1 cellular context compared by ENCODE assay signal in genomic region chr7:42877852-42878251, GRCh38.
TF ChIP-seq lines count a peak whose summit lies in the region.

No MANE protein-coding gene starts in this region.

TF ChIP-seq in HepG2, 621 proteins besides CTCF, POLR2A, EP300 and RAD21:
- TF ChIP-seq SATB2 (CRISPR knock-in tag; IDR thresholded peaks at IDR 0.05): no peak
- TF ChIP-seq, protein P1, sequence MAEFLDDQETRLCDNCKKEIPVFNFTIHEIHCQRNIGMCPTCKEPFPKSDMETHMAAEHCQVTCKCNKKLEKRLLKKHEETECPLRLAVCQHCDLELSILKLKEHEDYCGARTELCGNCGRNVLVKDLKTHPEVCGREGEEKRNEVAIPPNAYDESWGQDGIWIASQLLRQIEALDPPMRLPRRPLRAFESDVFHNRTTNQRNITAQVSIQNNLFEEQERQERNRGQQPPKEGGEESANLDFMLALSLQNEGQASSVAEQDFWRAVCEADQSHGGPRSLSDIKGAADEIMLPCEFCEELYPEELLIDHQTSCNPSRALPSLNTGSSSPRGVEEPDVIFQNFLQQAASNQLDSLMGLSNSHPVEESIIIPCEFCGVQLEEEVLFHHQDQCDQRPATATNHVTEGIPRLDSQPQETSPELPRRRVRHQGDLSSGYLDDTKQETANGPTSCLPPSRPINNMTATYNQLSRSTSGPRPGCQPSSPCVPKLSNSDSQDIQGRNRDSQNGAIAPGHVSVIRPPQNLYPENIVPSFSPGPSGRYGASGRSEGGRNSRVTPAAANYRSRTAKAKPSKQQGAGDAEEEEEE (CRISPR knock-in tag; IDR thresholded peaks at IDR 0.05; ENCODE audit: borderline replicate concordance): no peak
- no peak for TF ChIP-seq NFE2 (CRISPR knock-in tag; IDR thresholded peaks at IDR 0.05)
- no peak for TF ChIP-seq ZNF572 (CRISPR knock-in tag; IDR thresholded peaks at IDR 0.05)
- no peak for TF ChIP-seq RCOR2 (CRISPR knock-in tag; IDR thresholded peaks at IDR 0.05)
- no peak for TF ChIP-seq HDAC2 (CRISPR knock-in tag; IDR thresholded peaks at IDR 0.05)
- no peak for TF ChIP-seq STAT5B (CRISPR knock-in tag; IDR thresholded peaks at IDR 0.05)
- TF ChIP-seq DBP (CRISPR knock-in tag; IDR thresholded peaks at IDR 0.05; ENCODE audit: not compliant biosample characterization): no peak
- no peak for TF ChIP-seq ZNF329 (CRISPR knock-in tag; IDR thresholded peaks at IDR 0.05; ENCODE audit: low read depth)
- no peak for TF ChIP-seq PAXIP1 (CRISPR knock-in tag; conservative IDR thresholded peaks at IDR 0.05)
- TF ChIP-seq, protein P2, sequence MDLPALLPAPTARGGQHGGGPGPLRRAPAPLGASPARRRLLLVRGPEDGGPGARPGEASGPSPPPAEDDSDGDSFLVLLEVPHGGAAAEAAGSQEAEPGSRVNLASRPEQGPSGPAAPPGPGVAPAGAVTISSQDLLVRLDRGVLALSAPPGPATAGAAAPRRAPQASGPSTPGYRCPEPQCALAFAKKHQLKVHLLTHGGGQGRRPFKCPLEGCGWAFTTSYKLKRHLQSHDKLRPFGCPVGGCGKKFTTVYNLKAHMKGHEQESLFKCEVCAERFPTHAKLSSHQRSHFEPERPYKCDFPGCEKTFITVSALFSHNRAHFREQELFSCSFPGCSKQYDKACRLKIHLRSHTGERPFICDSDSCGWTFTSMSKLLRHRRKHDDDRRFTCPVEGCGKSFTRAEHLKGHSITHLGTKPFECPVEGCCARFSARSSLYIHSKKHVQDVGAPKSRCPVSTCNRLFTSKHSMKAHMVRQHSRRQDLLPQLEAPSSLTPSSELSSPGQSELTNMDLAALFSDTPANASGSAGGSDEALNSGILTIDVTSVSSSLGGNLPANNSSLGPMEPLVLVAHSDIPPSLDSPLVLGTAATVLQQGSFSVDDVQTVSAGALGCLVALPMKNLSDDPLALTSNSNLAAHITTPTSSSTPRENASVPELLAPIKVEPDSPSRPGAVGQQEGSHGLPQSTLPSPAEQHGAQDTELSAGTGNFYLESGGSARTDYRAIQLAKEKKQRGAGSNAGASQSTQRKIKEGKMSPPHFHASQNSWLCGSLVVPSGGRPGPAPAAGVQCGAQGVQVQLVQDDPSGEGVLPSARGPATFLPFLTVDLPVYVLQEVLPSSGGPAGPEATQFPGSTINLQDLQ (CRISPR knock-in tag; IDR thresholded peaks at IDR 0.05): no peak
- no peak for TF ChIP-seq HNRNPLL (IDR thresholded peaks at IDR 0.05; ENCODE audit: low read depth, low read length, poor library complexity, severe bottlenecking)
- no peak for TF ChIP-seq CAMTA2 (CRISPR knock-in tag; IDR thresholded peaks at IDR 0.05; ENCODE audit: borderline replicate concordance)
